Comparison of ENCODE assay signal across 1 cellular context in the genomic region with DNA sequence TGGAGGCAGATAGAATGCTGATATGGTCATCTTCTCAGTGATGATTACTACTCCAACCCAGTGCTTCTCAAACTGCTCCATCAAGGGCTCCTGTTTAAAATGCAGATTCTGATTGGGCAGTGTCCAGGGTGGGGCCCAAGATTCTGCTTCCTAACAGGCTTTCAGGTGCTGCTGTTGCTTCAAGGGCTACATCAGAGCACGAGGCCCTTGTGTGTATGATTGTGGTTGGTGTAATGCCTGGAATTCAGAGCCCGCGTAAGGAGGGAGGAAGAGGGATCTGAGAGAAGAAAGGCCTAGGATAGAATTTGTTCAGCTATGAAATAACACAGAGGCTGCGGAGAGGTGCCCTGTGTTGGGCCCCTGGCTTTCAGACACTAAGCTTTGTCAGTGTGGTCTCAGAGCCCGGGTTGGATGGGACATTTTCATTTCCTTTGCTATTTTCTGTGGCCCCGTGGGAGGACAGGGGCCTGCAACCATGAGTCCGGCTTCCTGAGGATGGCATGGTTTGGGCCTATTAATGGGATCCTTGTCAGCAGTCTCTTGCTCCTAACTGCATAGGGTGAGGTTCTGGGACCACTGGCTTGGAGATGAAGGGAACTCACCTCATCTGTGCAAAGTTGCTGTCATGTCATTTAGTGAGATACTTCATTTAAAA.
TF ChIP-seq lines count a peak whose summit lies in the region.

No MANE protein-coding gene starts in this region.

TF ChIP-seq in GM12878, 131 proteins besides CTCF, POLR2A, EP300 and RAD21:
- TF ChIP-seq DPF2 (IDR thresholded peaks at IDR 0.05) (no peak), HDAC2 (IDR thresholded peaks at IDR 0.05) (no peak), POLR2AphosphoS5 (IDR thresholded peaks at IDR 0.05; ENCODE audit: low read length) (no peak), PML (IDR thresholded peaks at IDR 0.05; ENCODE audit: low read length) (0 out of 2 replicates have a peak, but pooled peaks have one; percentile 26)
